In the genomic region with DNA sequence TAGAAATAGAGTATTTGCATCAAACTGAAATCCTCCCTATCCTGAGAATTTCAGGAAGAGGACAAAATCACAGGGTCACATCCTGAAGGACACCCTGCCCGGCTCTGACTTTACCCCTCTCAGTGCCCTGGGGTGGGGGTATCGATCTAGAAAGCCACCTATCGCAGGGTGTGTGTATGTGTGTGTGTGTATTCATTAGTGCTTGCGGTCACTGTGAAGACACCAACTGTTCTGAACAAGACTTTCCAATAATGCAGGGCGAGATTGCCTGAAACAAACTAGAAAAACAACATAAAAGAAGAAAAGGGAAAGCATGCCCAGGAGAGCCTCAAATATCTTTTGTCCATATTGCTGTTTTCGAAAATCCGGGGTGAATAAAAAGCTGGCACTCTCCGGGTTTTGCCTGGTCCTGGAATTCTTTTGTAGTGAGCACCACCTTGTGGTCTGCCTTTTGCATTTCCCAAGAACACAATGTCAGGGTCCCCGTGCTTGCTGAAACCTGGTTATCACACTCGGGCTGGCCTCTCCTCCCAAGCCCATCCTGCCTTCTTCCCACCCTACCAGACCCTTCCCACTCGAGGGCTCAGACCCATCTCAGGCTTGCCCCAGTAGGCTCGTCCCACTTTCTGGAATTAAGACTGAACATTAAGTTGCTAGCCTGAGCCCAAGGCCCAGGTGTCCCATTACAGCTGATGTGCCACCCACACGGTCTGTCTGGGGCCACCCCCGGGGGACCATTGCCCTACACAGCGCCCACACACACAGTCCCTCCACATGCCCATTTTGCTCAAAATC, we compare ENCODE assay signal across 8 cellular contexts. TPM values are rescaled to one million over a fixed set of nuclear protein-coding genes. Genes with fewer than 3 reads are reported as not detected.
DNase-seq lines count a peak whose midpoint lies in the region; ATAC-seq and TF ChIP-seq lines count a peak whose summit lies in the region.

No MANE protein-coding gene starts in this region.

- no peak overlapping the region for H3K4me3 Mint-ChIP-seq in Caco-2 (ENCODE audit: unreplicated experiment)

- intact Hi-C loops in Caco-2 (cut with micrococcal nuclease; ENCODE audit: unreplicated experiment) = loop anchor here (1.0 kb wide), 3 partner anchors 547 to 717 kb away; no protein-coding TSS in a partner anchor

- no peaks in the 10 kb centered on the region for H3K36me3 ChIP-seq in Caco-2 (ENCODE audit: control insufficient read depth, insufficient read depth, low read length)

- H3K9me3 Mint-ChIP-seq in Caco-2 (ENCODE audit: unreplicated experiment) = no peaks in the 10 kb centered on the region

- CTCF ChIA-PET in Caco-2 (lab: Charles Lee) (interaction anchor here (1.3 to 2.5 kb wide), 2 partner anchors 105 to 548 kb away, joined by 3 to 15 read pairs; no protein-coding TSS in a partner anchor), HEK293T (lab: Yijun Ruan, JAX) (interaction anchor here (0.5 kb wide), 1 partner anchor 111 kb away, joined by 4 read pairs; no protein-coding TSS in a partner anchor)

- ATAC-seq in HG02798 (IDR thresholded peaks at IDR 0.05; ENCODE audit: poor library complexity, unreplicated experiment) = no peak
- no peak for ATAC-seq in HG03025 (IDR thresholded peaks at IDR 0.05; ENCODE audit: low FRiP score, unreplicated experiment)

- H3K4me1 ChIP-seq in Caco-2 = no peaks in the 10 kb centered on the region

- no peaks in the 10 kb centered on the region for H3K4me1 Mint-ChIP-seq in Caco-2 (ENCODE audit: low read depth, unreplicated experiment)

- no peaks in the 10 kb centered on the region for H3K27me3 Mint-ChIP-seq in Caco-2 (ENCODE audit: insufficient read depth, unreplicated experiment)

- DNase-seq in Caco-2 (peak; percentile 44 to 55), HEK293T (ENCODE audit: extremely low spot score) (peak; percentile 61), NCI-H82 treated with DMSO at 0.1 percent for 48 hours (lab: John Stamatoyannopoulos, UW; ENCODE audit: unreplicated experiment) (peak; percentile 29), kidney glomerular epithelial cell (lab: John Stamatoyannopoulos, UW) (peak; percentile 61), substantia nigra (lab: John Stamatoyannopoulos, UW) (peak in 31 of 49 donors; percentile 2 to 54 (median 22))
- DNase-seq in central memory CD4-positive, alpha-beta T cell = peak; percentile 21

- H3K4me3 ChIP-seq in Caco-2 (ENCODE audit: low read depth, low read length) = no peak overlapping the region

- POLR2A ChIA-PET in Caco-2 (lab: Charles Lee) (no interaction called here), HEK293T (lab: Yijun Ruan, JAX) (interaction anchor here (1.4 kb wide), 1 partner anchor 25 kb away, joined by 3 read pairs; a partner anchor contains a TSS)

- BruUV-seq in Caco-2 (replicated peaks; lab: Mats Ljungman, UMichigan) = no TSS peak

- peak; percentile 51 to 62 for TF ChIP-seq CTCF in Caco-2 (IDR thresholded peaks at IDR 0.05; ENCODE audit: insufficient read depth in 1 of 2, low read depth in 1 of 2, low read length in 1 of 2, severe bottlenecking in 1 of 2, unreplicated experiment in 1 of 2)

- no peaks in the 10 kb centered on the region for H3K27me3 ChIP-seq in Caco-2 (replicated peaks; ENCODE audit: control insufficient read depth, insufficient read depth, low read length)

- H3K27ac Mint-ChIP-seq in Caco-2 (ENCODE audit: unreplicated experiment) = no peak overlapping the region

- H3K27ac ChIP-seq in substantia nigra (ENCODE audit: low read depth, low read length, poor library complexity, severe bottlenecking) = no peak overlapping the region

- H3K9me3 ChIP-seq in Caco-2 = no peaks in the 10 kb centered on the region

- no peaks in the 10 kb centered on the region for H3K36me3 Mint-ChIP-seq in Caco-2 (ENCODE audit: insufficient read depth, unreplicated experiment)

TF ChIP-seq in HEK293T, 16 proteins besides CTCF, POLR2A, EP300 and RAD21:
- TF ChIP-seq ARNT (IDR thresholded peaks at IDR 0.05) (no peak), L3MBTL2 (conservative IDR thresholded peaks at IDR 0.05) (no peak), ELF4 (IDR thresholded peaks at IDR 0.05) (no peak), NFRKB (IDR thresholded peaks at IDR 0.05) (no peak), FOXK2 (IDR thresholded peaks at IDR 0.05) (no peak), TARDBP (IDR thresholded peaks at IDR 0.05) (no peak), HDGF (IDR thresholded peaks at IDR 0.05; ENCODE audit: borderline replicate concordance) (no peak), FOXM1 (IDR thresholded peaks at IDR 0.05; ENCODE audit: borderline replicate concordance) (no peak), FOXA1 (IDR thresholded peaks at IDR 0.05) (no peak), LEF1 (IDR thresholded peaks at IDR 0.05; ENCODE audit: borderline replicate concordance) (no peak), SP1 (IDR thresholded peaks at IDR 0.05) (no peak), CTBP1 (IDR thresholded peaks at IDR 0.05; ENCODE audit: borderline replicate concordance) (no peak), BHLHE40 (IDR thresholded peaks at IDR 0.05; ENCODE audit: borderline replicate concordance) (no peak), ZNF384 (IDR thresholded peaks at IDR 0.05) (no peak), SUZ12 (IDR thresholded peaks at IDR 0.05) (no peak)
- TF ChIP-seq, protein P1, sequence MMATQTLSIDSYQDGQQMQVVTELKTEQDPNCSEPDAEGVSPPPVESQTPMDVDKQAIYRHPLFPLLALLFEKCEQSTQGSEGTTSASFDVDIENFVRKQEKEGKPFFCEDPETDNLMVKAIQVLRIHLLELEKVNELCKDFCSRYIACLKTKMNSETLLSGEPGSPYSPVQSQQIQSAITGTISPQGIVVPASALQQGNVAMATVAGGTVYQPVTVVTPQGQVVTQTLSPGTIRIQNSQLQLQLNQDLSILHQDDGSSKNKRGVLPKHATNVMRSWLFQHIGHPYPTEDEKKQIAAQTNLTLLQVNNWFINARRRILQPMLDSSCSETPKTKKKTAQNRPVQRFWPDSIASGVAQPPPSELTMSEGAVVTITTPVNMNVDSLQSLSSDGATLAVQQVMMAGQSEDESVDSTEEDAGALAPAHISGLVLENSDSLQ (IDR thresholded peaks at IDR 0.05) = no peak
TF ChIP-seq in HEK293T: peak in this region for 0.

RNA-seq across cellular contexts. Expression of a gene that starts 25.0 kb away (rescaled TPM):
- total RNA-seq in Caco-2 (2022) = 30.2 and 32.6 TPM in 2 replicates
